8 cellular contexts compared by ENCODE assay signal in the genomic region with DNA sequence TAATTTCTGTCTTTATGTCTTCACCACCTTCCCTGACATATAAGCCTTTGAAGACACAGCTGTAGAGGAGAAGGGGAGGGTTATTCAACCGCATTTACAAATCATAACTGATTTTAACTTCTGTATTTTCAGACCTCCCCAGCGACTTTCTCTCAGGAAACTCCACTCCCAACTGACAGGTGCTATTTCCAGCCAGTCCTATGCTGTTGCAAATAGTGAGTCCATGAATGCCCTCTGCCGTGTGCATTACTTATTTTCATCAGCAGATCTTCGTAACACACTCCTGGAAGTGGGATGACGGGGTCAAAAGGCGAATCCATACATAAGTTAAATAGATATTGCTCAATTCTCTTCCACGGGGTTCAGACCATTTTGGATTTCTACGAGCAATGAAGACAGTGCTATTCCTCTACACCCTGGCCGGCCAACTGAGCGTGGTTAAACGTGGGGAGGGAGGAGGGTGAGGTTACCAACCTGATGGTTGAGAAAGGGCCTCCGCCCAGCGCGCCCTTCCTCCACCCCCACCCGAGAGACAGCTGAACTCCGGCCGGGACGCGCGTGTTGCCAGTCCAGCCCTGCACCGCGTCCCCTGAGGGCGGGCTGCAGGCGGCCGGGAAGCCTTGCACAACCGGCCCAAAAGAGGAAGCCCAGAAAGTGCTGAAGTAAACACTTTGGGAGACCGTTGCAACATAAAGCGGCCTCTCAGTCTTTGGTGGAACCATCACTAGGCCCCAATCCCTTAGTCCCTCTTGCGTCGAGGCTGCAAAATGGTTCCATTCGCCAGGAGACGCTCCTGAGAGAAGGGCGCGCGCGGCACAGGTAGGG. TPM values are rescaled to one million over a fixed set of nuclear protein-coding genes. Genes with fewer than 3 reads are reported as not detected.
DNase-seq lines count a peak whose midpoint lies in the region; ATAC-seq, FAIRE-seq and TF ChIP-seq lines count a peak whose summit lies in the region.

A gene with protein sequence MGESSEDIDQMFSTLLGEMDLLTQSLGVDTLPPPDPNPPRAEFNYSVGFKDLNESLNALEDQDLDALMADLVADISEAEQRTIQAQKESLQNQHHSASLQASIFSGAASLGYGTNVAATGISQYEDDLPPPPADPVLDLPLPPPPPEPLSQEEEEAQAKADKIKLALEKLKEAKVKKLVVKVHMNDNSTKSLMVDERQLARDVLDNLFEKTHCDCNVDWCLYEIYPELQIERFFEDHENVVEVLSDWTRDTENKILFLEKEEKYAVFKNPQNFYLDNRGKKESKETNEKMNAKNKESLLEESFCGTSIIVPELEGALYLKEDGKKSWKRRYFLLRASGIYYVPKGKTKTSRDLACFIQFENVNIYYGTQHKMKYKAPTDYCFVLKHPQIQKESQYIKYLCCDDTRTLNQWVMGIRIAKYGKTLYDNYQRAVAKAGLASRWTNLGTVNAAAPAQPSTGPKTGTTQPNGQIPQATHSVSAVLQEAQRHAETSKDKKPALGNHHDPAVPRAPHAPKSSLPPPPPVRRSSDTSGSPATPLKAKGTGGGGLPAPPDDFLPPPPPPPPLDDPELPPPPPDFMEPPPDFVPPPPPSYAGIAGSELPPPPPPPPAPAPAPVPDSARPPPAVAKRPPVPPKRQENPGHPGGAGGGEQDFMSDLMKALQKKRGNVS (plus strand): TSS at position 705 of the 825 bp plus-strand sequence. CDS start 53,986 bp downstream, outside the sequence.

- no peak within 1 kb of the TSS for H3K27ac Mint-ChIP-seq in astrocyte (ENCODE audit: unreplicated experiment)

- H3K4me2 ChIP-seq in astrocyte (ENCODE audit: low read length) = peak within 1 kb of the TSS; percentile 79

- H3K27me3 ChIP-seq in astrocyte (ENCODE audit: insufficient read depth, low read length) = no peaks in the 10 kb centered on the region

- peak within 1 kb of the TSS; percentile 80 for H2AFZ ChIP-seq in astrocyte (ENCODE audit: low read depth, low read length)

- H3K36me3 Mint-ChIP-seq in astrocyte (ENCODE audit: low read depth, unreplicated experiment) = no peaks in the 10 kb centered on the region

- peak within 1 kb of the TSS; percentile 38 for H3K4me3 ChIP-seq in astrocyte (ENCODE audit: insufficient read depth, low read depth, low read length)

- no peak for TF ChIP-seq CTCF in astrocyte (IDR thresholded peaks at IDR 0.05; ENCODE audit: insufficient read depth, low read depth, low read length)

- H3K36me3 ChIP-seq in astrocyte (ENCODE audit: insufficient read depth, low read length) = no peaks in the 10 kb centered on the region

- H3K9ac ChIP-seq in astrocyte (ENCODE audit: low read length) = peak within 1 kb of the TSS; percentile 58

- ATAC-seq in GM18873 (IDR thresholded peaks at IDR 0.05; ENCODE audit: low FRiP score, unreplicated experiment) = peak; percentile 48
- peak; percentile 38 for ATAC-seq in HG03060 (IDR thresholded peaks at IDR 0.05; ENCODE audit: low read depth, unreplicated experiment)

- no peaks in the 10 kb centered on the region for H4K20me1 ChIP-seq in astrocyte (ENCODE audit: insufficient read depth, low read length)

- peaks cover 3% of the 10 kb centered on the region for H3K9me3 Mint-ChIP-seq in astrocyte (ENCODE audit: unreplicated experiment)

- H3K4me1 Mint-ChIP-seq in astrocyte (ENCODE audit: low read depth, unreplicated experiment) = no peaks in the 10 kb centered on the region

- H3K79me2 ChIP-seq in astrocyte (ENCODE audit: insufficient read depth, low read length) = no peaks in the 10 kb centered on the region

- FAIRE-seq in astrocyte (lab: Jason Lieb, UNC) = no peak

- peaks cover 12% of the 10 kb centered on the region for H3K27me3 Mint-ChIP-seq in astrocyte (ENCODE audit: low read depth, unreplicated experiment)

- DNase-seq in astrocyte (ENCODE audit: low read depth) (no peak), iPS-NIHi11 (ENCODE audit: low spot score) (peak; percentile 20), HuH-7 (ENCODE audit: low spot score) (no peak), amniotic stem cell (lab: John Stamatoyannopoulos, UW) (no peak)
- DNase-seq in stimulated activated CD4-positive, alpha-beta T cell treated with anti-CD3 and anti-CD28 coated beads, Interleukin-1b, Interleukin-23, amount 100 ng/mL, for 48 hours = peak; percentile 50

- H3K27ac ChIP-seq in astrocyte (ENCODE audit: low read depth, low read length) = no peak within 1 kb of the TSS

- H3K9me3 ChIP-seq in astrocyte (ENCODE audit: insufficient read depth, low read depth, low read length) = no peaks in the 10 kb centered on the region

- peaks cover 4% of the 10 kb centered on the region for H3K4me1 ChIP-seq in astrocyte (ENCODE audit: insufficient read depth, low read length)

- H3K4me3 Mint-ChIP-seq in astrocyte (ENCODE audit: unreplicated experiment) = no peak within 1 kb of the TSS

- intact Hi-C loops in T-helper 1 cell treated with Interleukin-12 subunit alpha and Interleukin-12 subunit beta and Interleukin-4 antibody, amounts not matched to agents 30 ng/mL and 1 ng/mL, for 36 hours (cut with micrococcal nuclease) = loop anchor here (1.0 to 10.0 kb wide), 7 partner anchors 8 to 1713 kb away; partner anchors contain the start of genes ARHGAP21, PDSS1 and RAB18

RNA-seq across cellular contexts. Expression of the gene that starts here (rescaled TPM):
- 59.3 and 61.3 TPM in 2 replicates for total RNA-seq in T-helper 1 cell treated with Interleukin-12 subunit alpha and Interleukin-12 subunit beta and Interleukin-4 antibody, amounts not matched to agents 30 ng/mL and 1 ng/mL, for 36 hours
- 0.23 TPM in 1 of 2 replicates, not detected in the other for total RNA-seq in astrocyte

Comparison
In these comparisons a context has a peak if more than half of its experiments do, and no peak if none do; other contexts are left out.
1. RNA of the gene that starts here (total RNA-seq): 59.3 to 61.3 TPM in T-helper 1 cell treated with Interleukin-12 subunit alpha and Interleukin-12 subunit beta and Interleukin-4 antibody, amounts not matched to agents 30 ng/mL and 1 ng/mL, for 36 hours; 0.23 TPM in astrocyte; every median in the first group is over 10 times any median in the second.
2. DNase-seq: peak in iPS-NIHi11 (single experiment) and stimulated activated CD4-positive, alpha-beta T cell treated with anti-CD3 and anti-CD28 coated beads, Interleukin-1b, Interleukin-23, amount 100 ng/mL, for 48 hours (single experiment); none in astrocyte (single experiment), HuH-7 (single experiment) and amniotic stem cell (single experiment).